In the genomic region with DNA sequence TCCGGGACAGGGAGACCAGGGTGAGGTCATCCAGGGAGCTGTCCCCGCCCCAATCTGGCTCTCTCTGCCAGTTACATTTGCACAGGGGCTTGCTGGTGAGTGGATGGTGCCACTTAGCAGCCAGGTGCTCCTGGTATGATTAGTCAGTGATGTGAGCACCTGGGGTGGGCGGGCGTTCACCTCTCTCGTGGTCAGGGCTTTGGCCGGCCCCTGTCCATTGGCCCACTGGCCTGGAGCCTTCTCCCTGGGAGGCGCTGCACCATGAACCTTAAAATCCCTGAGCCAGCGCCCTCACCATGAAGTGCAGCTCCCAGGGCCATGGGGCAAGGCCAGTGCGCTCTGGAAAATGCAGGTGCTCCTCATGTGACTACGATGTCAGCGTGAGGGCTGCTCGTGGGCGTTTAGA, we compare ENCODE assay signal across 12 cellular contexts. TPM values are rescaled to one million over a fixed set of nuclear protein-coding genes. Genes with fewer than 3 reads are reported as not detected.
DNase-seq lines count a peak whose midpoint lies in the region; ATAC-seq and TF ChIP-seq lines count a peak whose summit lies in the region.
"Had no signal": no experiment of that assay in that cellular context is flagged by ENCODE, and none has a peak within 500 bp of the region (broad histone marks: within the 10 kb centered on the region; RNA-seq: fewer than 3 reads in every experiment).

No MANE protein-coding gene starts in this region.

- H3K36me3 ChIP-seq in PC-3 (ENCODE audit: low read depth, low read length) = no peaks in the 10 kb centered on the region
- H3K36me3 ChIP-seq in left lung = no peaks in the 10 kb centered on the region
- H3K36me3 ChIP-seq: HAP-1, neutrophil had no signal

- BruUV-seq in PC-3 (replicated peaks; lab: Mats Ljungman, UMichigan) = no TSS peak

- 0 out of 2 replicates have a peak, but pooled peaks cover 5% of the 10 kb centered on the region for H4K20me1 ChIP-seq in PC-3 (ENCODE audit: low read length)

- intact Hi-C loops in natural killer cell (cut with micrococcal nuclease) = no loop called here
- intact Hi-C loops in PC-3 (cut with micrococcal nuclease) = loop anchor here (5.0 kb wide), 1 partner anchor 88 kb away; no protein-coding TSS in a partner anchor
- intact Hi-C loops in left lung (cut with DNase I) = no loop called here

- ATAC-seq in natural killer cell treated with Interleukin-12 subunit alpha and Interleukin-12 subunit beta and Interleukin-15 and Interleukin-18, amount 100 ng/mL, for 72 hours = no peak
- ATAC-seq in natural killer cell (no peak), PC-3 (no peak), left lung (no peak), esophagus mucosa (no peak)

- H3K9me3 Mint-ChIP-seq in natural killer cell treated with Interleukin-12 subunit alpha and Interleukin-12 subunit beta and Interleukin-15 and Interleukin-18, amount 100 ng/mL, for 72 hours = no peaks in the 10 kb centered on the region
- H3K9me3 Mint-ChIP-seq in natural killer cell (no peaks in the 10 kb centered on the region), endothelial cell (ENCODE audit: unreplicated experiment) (no peaks in the 10 kb centered on the region)
- H3K9me3 Mint-ChIP-seq: activated T-helper 17 cell treated with anti-CD3 and anti-CD28 coated beads, Interleukin-2, amount 50 U/mL, for 72 hours had no signal

- H3K27ac Mint-ChIP-seq in natural killer cell treated with Interleukin-12 subunit alpha and Interleukin-12 subunit beta and Interleukin-15 and Interleukin-18, amount 100 ng/mL, for 72 hours = no peak overlapping the region
- H3K27ac Mint-ChIP-seq in natural killer cell (no peak overlapping the region), endothelial cell (ENCODE audit: unreplicated experiment) (no peak overlapping the region)
- H3K27ac Mint-ChIP-seq: activated T-helper 17 cell treated with anti-CD3 and anti-CD28 coated beads, Interleukin-2, amount 50 U/mL, for 72 hours had no signal

- H3K9me2 ChIP-seq in PC-3 (replicated peaks; ENCODE audit: low read length) = no peaks in the 10 kb centered on the region

- H3F3A ChIP-seq in PC-3 (ENCODE audit: low read length, unreplicated experiment) = no peaks in the 10 kb centered on the region

- no peak overlapping the region for H2AFZ ChIP-seq in PC-3 (ENCODE audit: low read length)

- no peak overlapping the region for H3K4me3 ChIP-seq in PC-3 (ENCODE audit: low read length)
- peak overlapping the region in 1 of 2 donors; percentile 39 for H3K4me3 ChIP-seq in left lung

- H3K9ac ChIP-seq in PC-3 (ENCODE audit: low read length) = no peak overlapping the region

- H3K4me1 ChIP-seq in PC-3 (ENCODE audit: insufficient read depth, low read length) (no peaks in the 10 kb centered on the region; the same call in 1 of the 2 replicates), left lung (peaks cover 3 to 13% of the 10 kb centered on the region in 2 donors)
- H3K4me1 ChIP-seq: HAP-1 had no signal

- DNase-seq in natural killer cell treated with Interleukin-12 subunit alpha and Interleukin-12 subunit beta and Interleukin-15 and Interleukin-18, amount 100 ng/mL, for 72 hours (ENCODE audit: low spot score) = peak; percentile 26
- DNase-seq in natural killer cell = no peak
- no peak for DNase-seq in PC-3
- peak; percentile 29 to 33 for DNase-seq in left lung
- peak; percentile 40 for DNase-seq in ureter (ENCODE audit: low spot score)
- no peak for DNase-seq in endothelial cell (ENCODE audit: low spot score)
- DNase-seq in HCEC 1CT = no peak

- H3K9me3 ChIP-seq in PC-3 (ENCODE audit: low read length) (no peaks in the 10 kb centered on the region), left lung (no peaks in the 10 kb centered on the region)
- H3K9me3 ChIP-seq: HAP-1, neutrophil had no signal

- H3K27me3 ChIP-seq in PC-3 (ENCODE audit: low read length) (0 out of 2 replicates have a peak, but pooled peaks cover 3% of the 10 kb centered on the region), left lung (peaks cover 15 to 63% of the 10 kb centered on the region in 2 donors)

- peaks cover 31 to 41% of the 10 kb centered on the region in 2 donors for H3K27me3 Mint-ChIP-seq in natural killer cell treated with Interleukin-12 subunit alpha and Interleukin-12 subunit beta and Interleukin-15 and Interleukin-18, amount 100 ng/mL, for 72 hours
- peaks cover 40 to 42% of the 10 kb centered on the region in 2 donors for H3K27me3 Mint-ChIP-seq in natural killer cell (ENCODE audit: low read depth in 2 of 2)
- peaks cover 21% of the 10 kb centered on the region for H3K27me3 Mint-ChIP-seq in endothelial cell (ENCODE audit: unreplicated experiment)

- no peak overlapping the region for H3K27ac ChIP-seq in PC-3 (ENCODE audit: low read length)
- no peak overlapping the region for H3K27ac ChIP-seq in left lung
- H3K27ac ChIP-seq: C4-2B, neutrophil had no signal

- H3K36me3 Mint-ChIP-seq in natural killer cell treated with Interleukin-12 subunit alpha and Interleukin-12 subunit beta and Interleukin-15 and Interleukin-18, amount 100 ng/mL, for 72 hours = no peaks in the 10 kb centered on the region
- H3K36me3 Mint-ChIP-seq in natural killer cell (no peaks in the 10 kb centered on the region), endothelial cell (ENCODE audit: low read depth, unreplicated experiment) (no peaks in the 10 kb centered on the region)

- peaks cover 5 to 8% of the 10 kb centered on the region in 2 donors for H3K4me1 Mint-ChIP-seq in natural killer cell treated with Interleukin-12 subunit alpha and Interleukin-12 subunit beta and Interleukin-15 and Interleukin-18, amount 100 ng/mL, for 72 hours (ENCODE audit: low read depth in 2 of 2)
- peaks cover 0 to 15% of the 10 kb centered on the region in 2 donors for H3K4me1 Mint-ChIP-seq in natural killer cell
- peaks cover 8% of the 10 kb centered on the region for H3K4me1 Mint-ChIP-seq in endothelial cell (ENCODE audit: unreplicated experiment)

- H3K79me2 ChIP-seq in PC-3 (ENCODE audit: low read length) = no peaks in the 10 kb centered on the region

- H3K4me2 ChIP-seq in PC-3 (ENCODE audit: low read length) = peak overlapping the region; percentile 46; the same call in 1 of the 2 replicates

- no peak for TF ChIP-seq CTCF in natural killer cell (IDR thresholded peaks at IDR 0.05)
- no peak for TF ChIP-seq CTCF in PC-3 (conservative IDR thresholded peaks at IDR 0.05; ENCODE audit: low read depth, low read length)
- no peak for TF ChIP-seq CTCF in left lung (IDR thresholded peaks at IDR 0.05)
- no peak for TF ChIP-seq CTCF in endothelial cell (IDR thresholded peaks at IDR 0.05; ENCODE audit: unreplicated experiment)

- POLR2A ChIA-PET in PC-3 (lab: Charles Lee; ENCODE audit: unreplicated experiment) = no interaction called here

- CTCF ChIA-PET in PC-3 (lab: Charles Lee) = no interaction called here

- no peak overlapping the region for H3K4me3 Mint-ChIP-seq in natural killer cell treated with Interleukin-12 subunit alpha and Interleukin-12 subunit beta and Interleukin-15 and Interleukin-18, amount 100 ng/mL, for 72 hours
- H3K4me3 Mint-ChIP-seq in natural killer cell (no peak overlapping the region), endothelial cell (ENCODE audit: unreplicated experiment) (no peak overlapping the region)
- H3K4me3 Mint-ChIP-seq: activated T-helper 17 cell treated with anti-CD3 and anti-CD28 coated beads, Interleukin-2, amount 50 U/mL, for 72 hours had no signal

RNA-seq across cellular contexts. Expression of gene NKD2, which starts 2.0 kb away (rescaled TPM):
- total RNA-seq in natural killer cell treated with Interleukin-12 subunit alpha and Interleukin-12 subunit beta and Interleukin-15 and Interleukin-18, amount 100 ng/mL, for 72 hours = under 1 TPM in 1 of 2 donors, not detected in 1; 0.53 TPM
- total RNA-seq in natural killer cell (not detected), PC-3 (2014; rRNA removed) (1.6 and 6.7 TPM in 2 replicates), left lung (10 to 100 TPM; 31.6 to 61.5 TPM), ureter (14.2 TPM), endothelial cell (ENCODE audit: unreplicated experiment) (1.8 TPM), esophagus mucosa (1.1 TPM)

Comparison
In these comparisons a context has a peak if more than half of its experiments do, and no peak if none do; other contexts are left out.
1. DNase-seq: peak in natural killer cell treated with Interleukin-12 subunit alpha and Interleukin-12 subunit beta and Interleukin-15 and Interleukin-18, amount 100 ng/mL, for 72 hours (single experiment), left lung (2 of 2) and ureter (single experiment); none in natural killer cell (single experiment), PC-3 (single experiment), endothelial cell (single experiment) and HCEC 1CT (single experiment).